In the genomic region with DNA sequence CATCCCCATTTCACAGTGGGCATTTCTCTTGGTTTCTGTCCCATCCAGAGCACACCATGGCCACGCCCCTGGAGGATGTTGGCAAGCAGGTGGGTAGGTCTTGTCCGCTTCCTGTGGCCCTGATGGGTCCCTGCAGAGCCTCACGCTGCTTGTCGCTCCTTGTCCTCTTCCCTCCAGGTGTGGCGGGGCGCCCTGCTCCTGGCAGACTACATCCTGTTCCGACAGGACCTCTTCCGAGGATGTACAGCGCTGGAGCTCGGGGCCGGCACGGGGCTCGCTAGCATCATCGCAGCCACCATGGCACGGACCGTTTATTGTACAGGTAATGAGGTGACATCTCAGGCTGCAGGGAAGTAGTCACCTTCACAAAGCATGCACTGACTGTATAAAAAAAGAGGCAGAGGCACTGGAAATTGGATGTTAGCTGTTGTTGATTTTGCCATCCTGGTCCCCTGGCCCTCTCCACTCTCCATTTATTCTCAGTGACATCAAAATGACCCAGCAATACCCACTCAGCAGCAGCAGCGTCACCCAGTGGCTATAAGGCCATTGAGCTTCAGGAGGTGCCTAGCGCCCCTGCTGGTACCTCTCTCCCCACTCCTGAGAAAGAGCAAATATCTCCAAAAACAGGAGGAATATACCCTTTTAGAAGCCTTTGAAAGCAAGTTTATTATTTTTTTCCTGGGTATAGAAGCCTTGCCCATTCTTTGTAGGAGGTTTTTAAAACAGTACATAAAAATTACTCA, we compare ENCODE assay signal across 2 cellular contexts.
TF ChIP-seq lines count a peak whose summit lies in the region.

No MANE protein-coding gene starts in this region.

TF ChIP-seq in HEK293T, 16 proteins besides CTCF, POLR2A, EP300 and RAD21:
- TF ChIP-seq FOXA1 (IDR thresholded peaks at IDR 0.05) (no peak), NFRKB (IDR thresholded peaks at IDR 0.05) (no peak), SP1 (IDR thresholded peaks at IDR 0.05) (no peak), ELF4 (IDR thresholded peaks at IDR 0.05) (no peak), FOXK2 (IDR thresholded peaks at IDR 0.05) (no peak), L3MBTL2 (conservative IDR thresholded peaks at IDR 0.05) (no peak), CTBP1 (IDR thresholded peaks at IDR 0.05; ENCODE audit: borderline replicate concordance) (no peak), ARNT (IDR thresholded peaks at IDR 0.05) (no peak), SUZ12 (IDR thresholded peaks at IDR 0.05) (no peak), ZNF384 (IDR thresholded peaks at IDR 0.05) (no peak), BHLHE40 (IDR thresholded peaks at IDR 0.05; ENCODE audit: borderline replicate concordance) (no peak), HDGF (IDR thresholded peaks at IDR 0.05; ENCODE audit: borderline replicate concordance) (no peak), LEF1 (IDR thresholded peaks at IDR 0.05; ENCODE audit: borderline replicate concordance) (no peak), TARDBP (IDR thresholded peaks at IDR 0.05) (no peak), FOXM1 (IDR thresholded peaks at IDR 0.05; ENCODE audit: borderline replicate concordance) (no peak)
- TF ChIP-seq, protein P1, sequence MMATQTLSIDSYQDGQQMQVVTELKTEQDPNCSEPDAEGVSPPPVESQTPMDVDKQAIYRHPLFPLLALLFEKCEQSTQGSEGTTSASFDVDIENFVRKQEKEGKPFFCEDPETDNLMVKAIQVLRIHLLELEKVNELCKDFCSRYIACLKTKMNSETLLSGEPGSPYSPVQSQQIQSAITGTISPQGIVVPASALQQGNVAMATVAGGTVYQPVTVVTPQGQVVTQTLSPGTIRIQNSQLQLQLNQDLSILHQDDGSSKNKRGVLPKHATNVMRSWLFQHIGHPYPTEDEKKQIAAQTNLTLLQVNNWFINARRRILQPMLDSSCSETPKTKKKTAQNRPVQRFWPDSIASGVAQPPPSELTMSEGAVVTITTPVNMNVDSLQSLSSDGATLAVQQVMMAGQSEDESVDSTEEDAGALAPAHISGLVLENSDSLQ (IDR thresholded peaks at IDR 0.05) = no peak

TF ChIP-seq in GM12878, 131 proteins besides CTCF, POLR2A, EP300 and RAD21:
- TF ChIP-seq, protein P2, sequence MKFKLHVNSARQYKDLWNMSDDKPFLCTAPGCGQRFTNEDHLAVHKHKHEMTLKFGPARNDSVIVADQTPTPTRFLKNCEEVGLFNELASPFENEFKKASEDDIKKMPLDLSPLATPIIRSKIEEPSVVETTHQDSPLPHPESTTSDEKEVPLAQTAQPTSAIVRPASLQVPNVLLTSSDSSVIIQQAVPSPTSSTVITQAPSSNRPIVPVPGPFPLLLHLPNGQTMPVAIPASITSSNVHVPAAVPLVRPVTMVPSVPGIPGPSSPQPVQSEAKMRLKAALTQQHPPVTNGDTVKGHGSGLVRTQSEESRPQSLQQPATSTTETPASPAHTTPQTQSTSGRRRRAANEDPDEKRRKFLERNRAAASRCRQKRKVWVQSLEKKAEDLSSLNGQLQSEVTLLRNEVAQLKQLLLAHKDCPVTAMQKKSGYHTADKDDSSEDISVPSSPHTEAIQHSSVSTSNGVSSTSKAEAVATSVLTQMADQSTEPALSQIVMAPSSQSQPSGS (IDR thresholded peaks at IDR 0.05; ENCODE audit: low read length) = no peak
- TF ChIP-seq, protein P3, sequence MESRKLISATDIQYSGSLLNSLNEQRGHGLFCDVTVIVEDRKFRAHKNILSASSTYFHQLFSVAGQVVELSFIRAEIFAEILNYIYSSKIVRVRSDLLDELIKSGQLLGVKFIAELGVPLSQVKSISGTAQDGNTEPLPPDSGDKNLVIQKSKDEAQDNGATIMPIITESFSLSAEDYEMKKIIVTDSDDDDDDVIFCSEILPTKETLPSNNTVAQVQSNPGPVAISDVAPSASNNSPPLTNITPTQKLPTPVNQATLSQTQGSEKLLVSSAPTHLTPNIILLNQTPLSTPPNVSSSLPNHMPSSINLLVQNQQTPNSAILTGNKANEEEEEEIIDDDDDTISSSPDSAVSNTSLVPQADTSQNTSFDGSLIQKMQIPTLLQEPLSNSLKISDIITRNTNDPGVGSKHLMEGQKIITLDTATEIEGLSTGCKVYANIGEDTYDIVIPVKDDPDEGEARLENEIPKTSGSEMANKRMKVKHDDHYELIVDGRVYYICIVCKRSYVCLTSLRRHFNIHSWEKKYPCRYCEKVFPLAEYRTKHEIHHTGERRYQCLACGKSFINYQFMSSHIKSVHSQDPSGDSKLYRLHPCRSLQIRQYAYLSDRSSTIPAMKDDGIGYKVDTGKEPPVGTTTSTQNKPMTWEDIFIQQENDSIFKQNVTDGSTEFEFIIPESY (IDR thresholded peaks at IDR 0.05) = no peak
- no peak for TF ChIP-seq KLF5 (IDR thresholded peaks at IDR 0.05; ENCODE audit: partially characterized antibody)
TF ChIP-seq in GM12878: peak in this region for 0.
